ENCODE assay signal across 19 cellular contexts in genomic region chr1:221272940-221273339, GRCh38.
DNase-seq lines count a peak whose midpoint lies in the region; TF ChIP-seq lines count a peak whose summit lies in the region.
"Had no signal": no experiment of that assay in that cellular context is flagged by ENCODE, and none has a peak within 500 bp of the region (broad histone marks: within the 10 kb centered on the region; RNA-seq: fewer than 3 reads in every experiment).

No MANE protein-coding gene starts in this region.

- 0 out of 2 replicates have a peak, but pooled peaks have one; percentile 12 for TF ChIP-seq CTCF in HFFc6 (IDR thresholded peaks at IDR 0.05)
- TF ChIP-seq CTCF in fibroblast of lung (conservative IDR thresholded peaks at IDR 0.05 in 1 of 2, IDR thresholded peaks at IDR 0.05 in 1 of 2; ENCODE audit: low read depth in 1 of 2, low read length in 2 of 2), result peak; percentile 3 to 4

- H3K9ac ChIP-seq in fibroblast of lung (ENCODE audit: insufficient read depth, low read length), result no peak overlapping the region

- no peak overlapping the region for H2AFZ ChIP-seq in fibroblast of lung (ENCODE audit: low read length)

- H3K36me3 ChIP-seq in fibroblast of lung (ENCODE audit: control insufficient read depth, insufficient read depth, low read length) (no peaks in the 10 kb centered on the region), MG63 (no peaks in the 10 kb centered on the region)

- peak; percentile 47 for DNase-seq in NCI-H1092 treated with DMSO at 0.1 percent for 48 hours (lab: John Stamatoyannopoulos, UW)
- no peak for DNase-seq in NCI-H1092 (lab: John Stamatoyannopoulos, UW)
- no peak for DNase-seq in HFFc6
- peak; percentile 52 for DNase-seq in SK-MEL-5 (ENCODE audit: low read depth, low spot score)
- DNase-seq in fibroblast of lung (ENCODE audit: low read depth in 2 of 2), result no peak
- no peak for DNase-seq in nucleus accumbens (lab: John Stamatoyannopoulos, UW)
- DNase-seq in NCI-H1105 (lab: John Stamatoyannopoulos, UW), result no peak
- no peak for DNase-seq in MG63
- DNase-seq: activated CD8-positive, alpha-beta memory T cell treated with anti-CD3 and anti-CD28 coated beads for 24 hours; activated naive CD8-positive, alpha-beta T cell treated with anti-CD3 and anti-CD28 coated beads for 36 hours; CD4-positive, alpha-beta T cell; DND-41; H7; NCI-H146; SHP77 treated with DMSO at 0.1 percent for 48 hours; stimulated activated CD4-positive, alpha-beta T cell treated with anti-CD3 and anti-CD28 coated beads, Interleukin-12 subunit alpha, Interleukin-12 subunit beta, amount 100 ng/mL, for 4 hours; T-helper 2 cell had no signal

- in situ Hi-C loops in SK-MEL-5 (cut with HindIII; ENCODE audit: low pct_unique_long_range_greater_than_20kb, low sequenced_read_pairs), result loop anchor here (10.0 kb wide), 1 partner anchor 162 kb away; no protein-coding TSS in a partner anchor

- no peaks in the 10 kb centered on the region for H3K9me3 Mint-ChIP-seq in HFFc6
- H3K9me3 Mint-ChIP-seq: activated naive CD8-positive, alpha-beta T cell treated with anti-CD3 and anti-CD28 coated beads for 36 hours; CD4-positive, alpha-beta T cell; stimulated activated effector memory CD8-positive, alpha-beta T cell treated with anti-CD3 and anti-CD28 coated beads, Interleukin-12 subunit alpha, Interleukin-12 subunit beta, amount 100 ng/mL, for 72 hours had no signal

- no peak overlapping the region for H3K27ac Mint-ChIP-seq in HFFc6
- H3K27ac Mint-ChIP-seq: activated naive CD8-positive, alpha-beta T cell treated with anti-CD3 and anti-CD28 coated beads for 36 hours; CD4-positive, alpha-beta T cell; stimulated activated effector memory CD8-positive, alpha-beta T cell treated with anti-CD3 and anti-CD28 coated beads, Interleukin-12 subunit alpha, Interleukin-12 subunit beta, amount 100 ng/mL, for 72 hours had no signal

- H3K9me3 ChIP-seq in fibroblast of lung (ENCODE audit: control insufficient read depth, insufficient read depth, low read depth, low read length), result no peaks in the 10 kb centered on the region
- H3K9me3 ChIP-seq in MG63, result peaks cover 3% of the 10 kb centered on the region; the same call in 1 of the 2 replicates

- no peaks in the 10 kb centered on the region for H3K27me3 ChIP-seq in fibroblast of lung (ENCODE audit: control insufficient read depth, insufficient read depth, low read length)
- no peaks in the 10 kb centered on the region for H3K27me3 ChIP-seq in MG63

- peaks cover 12% of the 10 kb centered on the region for H3K4me1 Mint-ChIP-seq in HFFc6 (ENCODE audit: low read depth)
- H3K4me1 Mint-ChIP-seq: stimulated activated effector memory CD8-positive, alpha-beta T cell treated with anti-CD3 and anti-CD28 coated beads, Interleukin-12 subunit alpha, Interleukin-12 subunit beta, amount 100 ng/mL, for 72 hours had no signal

- no peak overlapping the region for H3K4me2 ChIP-seq in fibroblast of lung (ENCODE audit: extremely low read depth, insufficient read depth, low read length)

- H3K36me3 Mint-ChIP-seq in HFFc6 (ENCODE audit: low read depth), result no peaks in the 10 kb centered on the region
- H3K36me3 Mint-ChIP-seq: activated naive CD8-positive, alpha-beta T cell treated with anti-CD3 and anti-CD28 coated beads for 36 hours; stimulated activated effector memory CD8-positive, alpha-beta T cell treated with anti-CD3 and anti-CD28 coated beads, Interleukin-12 subunit alpha, Interleukin-12 subunit beta, amount 100 ng/mL, for 72 hours had no signal

- H3K4me3 Mint-ChIP-seq in HFFc6, result no peak overlapping the region
- H3K4me3 Mint-ChIP-seq: activated naive CD8-positive, alpha-beta T cell treated with anti-CD3 and anti-CD28 coated beads for 36 hours; CD4-positive, alpha-beta T cell; stimulated activated effector memory CD8-positive, alpha-beta T cell treated with anti-CD3 and anti-CD28 coated beads, Interleukin-12 subunit alpha, Interleukin-12 subunit beta, amount 100 ng/mL, for 72 hours had no signal

- no peak overlapping the region for H3K27ac ChIP-seq in fibroblast of lung (ENCODE audit: insufficient read depth, low read length)
- H3K27ac ChIP-seq: epithelial cell of prostate had no signal

- H3K79me2 ChIP-seq in fibroblast of lung (ENCODE audit: control insufficient read depth, insufficient read depth, low read length), result no peaks in the 10 kb centered on the region

- H3K27me3 Mint-ChIP-seq in HFFc6 (ENCODE audit: insufficient read depth), result peaks cover 2% of the 10 kb centered on the region
- H3K27me3 Mint-ChIP-seq: CD4-positive, alpha-beta T cell had no signal

- H3K4me1 ChIP-seq in fibroblast of lung (ENCODE audit: control insufficient read depth, extremely low read depth, insufficient read depth, low read length), result peaks cover 3% of the 10 kb centered on the region

- H3K4me3 ChIP-seq in fibroblast of lung (replicated peaks in 1 of 4; ENCODE audit: control extremely low read depth in 1 of 4, insufficient read depth in 1 of 4, low read depth in 3 of 4, low read length in 4 of 4), result no peak overlapping the region
- no peak overlapping the region for H3K4me3 ChIP-seq in MG63

- no peaks in the 10 kb centered on the region for H4K20me1 ChIP-seq in fibroblast of lung (ENCODE audit: control insufficient read depth, extremely low read depth, insufficient read depth, low read length)

Comparison
In these comparisons a context has a peak if more than half of its experiments do, and no peak if none do; other contexts are left out.
1. DNase-seq: peak in NCI-H1092 treated with DMSO at 0.1 percent for 48 hours (single experiment) and SK-MEL-5 (single experiment); none in NCI-H1092 (single experiment), HFFc6 (single experiment), fibroblast of lung (0 of 2), nucleus accumbens (0 of 56), NCI-H1105 (single experiment) and MG63 (single experiment).